In the genomic region with DNA sequence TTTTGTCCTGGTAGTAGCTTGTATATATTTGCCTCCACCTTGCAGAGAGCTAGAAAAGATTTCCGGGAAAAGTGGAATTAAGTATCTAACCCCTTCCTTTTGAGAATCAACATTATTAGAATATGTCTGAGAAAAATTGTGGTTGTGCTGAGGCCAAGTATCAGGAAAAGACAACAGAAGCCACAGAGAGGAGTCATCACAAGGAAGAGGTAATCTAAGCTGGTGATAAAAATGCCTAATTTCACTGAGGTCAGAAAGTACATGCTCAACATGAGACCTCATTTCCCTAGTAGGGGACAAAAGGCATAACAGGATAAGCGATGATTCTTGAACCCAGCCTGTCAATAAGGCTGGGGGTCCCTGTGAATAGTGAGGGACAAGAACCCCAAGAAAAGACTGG, we compare ENCODE assay signal across 27 cellular contexts.
"Had no signal": no experiment of that assay in that cellular context is flagged by ENCODE, and none has a peak within 500 bp of the region (broad histone marks: within the 10 kb centered on the region; RNA-seq: fewer than 3 reads in every experiment).

No MANE protein-coding gene starts in this region.

- FAIRE-seq: bronchial epithelial cell, frontal cortex had no signal

- H3K9me3 ChIP-seq: adrenal gland had no signal

- H3K27me3 ChIP-seq: adrenal gland, dorsolateral prefrontal cortex had no signal

- H3K4me3 ChIP-seq: adrenal gland, coronary artery, dorsolateral prefrontal cortex had no signal

- H3K27ac ChIP-seq: adrenal gland, coronary artery, dorsolateral prefrontal cortex had no signal

- H3K4me1 ChIP-seq: adrenal gland had no signal

- H3K36me3 ChIP-seq: adrenal gland had no signal

- DNase-seq: activated CD4-positive, alpha-beta memory T cell treated with anti-CD3 and anti-CD28 coated beads for 36 hours; activated CD4-positive, alpha-beta T cell treated with anti-CD3 and anti-CD28 coated beads for 36 hours; activated CD4-positive, alpha-beta T cell treated with anti-CD3 and anti-CD28 coated beads, Interleukin-2, amount 10 ng/mL, durations not matched to agents 24 days and 14 days; activated CD4-positive, CD25-positive, alpha-beta regulatory T cell; activated CD4-positive, CD25-positive, alpha-beta regulatory T cell treated with anti-CD3 and anti-CD28 coated beads, Interleukin-2, amount 50 U/mL, for 72 hours; activated CD8-positive, alpha-beta memory T cell treated with anti-CD3 and anti-CD28 coated beads, Interleukin-2, amount 10 ng/mL, durations not matched to agents 7 days and 5 days; activated CD8-positive, alpha-beta memory T cell treated with anti-CD3 and anti-CD28 coated beads, Interleukin-2, amount 50 U/mL, for 4 hours; activated CD8-positive, alpha-beta T cell treated with anti-CD3 and anti-CD28 coated beads, Interleukin-2, amount 10 ng/mL, durations not matched to agents 7 days and 5 days; activated effector memory CD4-positive, alpha-beta T cell treated with anti-CD3 and anti-CD28 coated beads, Interleukin-2, amount 50 U/mL, for 16 hours; activated naive CD4-positive, alpha-beta T cell treated with anti-CD3 and anti-CD28 coated beads for 36 hours; activated naive CD8-positive, alpha-beta T cell treated with anti-CD3 and anti-CD28 coated beads for 36 hours; activated naive CD8-positive, alpha-beta T cell treated with anti-CD3 and anti-CD28 coated beads, Interleukin-2, amount 50 U/mL, for 24 hours; activated T-cell treated with anti-CD3 and anti-CD28 coated beads, Interleukin-2, amount 50 U/mL, for 1 hour; activated T-cell treated with anti-CD3 and anti-CD28 coated beads, Interleukin-2, amount 50 U/mL, for 48 hours; adrenal gland; amygdala; aorta; dorsolateral prefrontal cortex; effector memory CD4-positive, alpha-beta T cell; endodermal cell; foreskin fibroblast; head of caudate nucleus; T-helper 17 cell; T1000 had no signal
